ENCODE assay signal across 8 cellular contexts in genomic region chr20:21125849-21126840, GRCh38. TPM values are rescaled to one million over a fixed set of nuclear protein-coding genes. Genes with fewer than 3 reads are reported as not detected.
A peak's percentile ranks its signal among the peaks of the same experiment; 100 is the strongest.
DNase-seq lines count a peak whose midpoint lies in the region; ATAC-seq, FAIRE-seq and TF ChIP-seq lines count a peak whose summit lies in the region.

KIZ (plus strand) TSS chr20:21126082; CDS start chr20:21126116, 34 bp downstream.

- DNase-seq in NCI-H1092 (lab: John Stamatoyannopoulos, UW) (peak; percentile 93), glutamatergic neuron (peak; percentile 100), pancreas (peak; percentile 96 to 100 (median 98)), tibial artery (peak; percentile 94 to 97)

- peaks cover 8% of the 10 kb centered on the region for H3K36me3 Mint-ChIP-seq in activated naive CD8-positive, alpha-beta T cell
- peaks cover 3% of the 10 kb centered on the region for H3K36me3 Mint-ChIP-seq in glutamatergic neuron (ENCODE audit: unreplicated experiment)

- H3K4me1 ChIP-seq in pancreas, result peaks cover 0 to 10% (median 7%) of the 10 kb centered on the region in 3 donors
- H3K4me1 ChIP-seq in tibial artery, result peaks cover 0 to 18% (median 7%) of the 10 kb centered on the region in 4 donors

- TF ChIP-seq POLR2A in GM10847 (IDR thresholded peaks at IDR 0.05; ENCODE audit: extremely low read depth, insufficient read length), result peak; percentile 83

- ATAC-seq in HG02610 (IDR thresholded peaks at IDR 0.05; ENCODE audit: unreplicated experiment), result peak; percentile 99
- peak; percentile 99 for ATAC-seq in SK-N-SH treated with all-trans-retinoic acid at 6 μM for 48 hours
- peak; percentile 97 to 99 (median 98) for ATAC-seq in pancreas

- H3K4me3 ChIP-seq in pancreas (peak within 1 kb of the TSS; percentile 91 to 98 (median 95)), tibial artery (peak within 1 kb of the TSS; percentile 83 to 89)

- H3K9me3 ChIP-seq in pancreas (no peaks in the 10 kb centered on the region), tibial artery (no peaks in the 10 kb centered on the region)

- H3K27me3 Mint-ChIP-seq in activated naive CD8-positive, alpha-beta T cell, result peaks cover 1% of the 10 kb centered on the region
- peaks cover 2% of the 10 kb centered on the region for H3K27me3 Mint-ChIP-seq in glutamatergic neuron (ENCODE audit: unreplicated experiment)

- H3K27me3 ChIP-seq in pancreas (no peaks in the 10 kb centered on the region), tibial artery (no peaks in the 10 kb centered on the region)

- peaks cover 17% of the 10 kb centered on the region for H3K4me1 Mint-ChIP-seq in activated naive CD8-positive, alpha-beta T cell (ENCODE audit: low read depth)
- peaks cover 9% of the 10 kb centered on the region for H3K4me1 Mint-ChIP-seq in glutamatergic neuron (ENCODE audit: low read depth, unreplicated experiment)

- H3K27ac ChIP-seq in pancreas (peak within 1 kb of the TSS; percentile 42 to 77 (median 65)), tibial artery (peak within 1 kb of the TSS; percentile 86 to 89)

- intact Hi-C loops in pancreas (cut with DNase I) (no loop called here), tibial artery (cut with DNase I; ENCODE audit: low total_unique reads) (loop anchor here (5.0 to 10.0 kb wide), 3 partner anchors 56 to 411 kb away; partner anchors contain the start of genes RALGAPA2 and XRN2)

- H3K36me3 ChIP-seq in pancreas (no peaks in the 10 kb centered on the region), tibial artery (peaks cover 0 to 5% (median 0%) of the 10 kb centered on the region in 3 donors)

- WGBS in pancreas, 2 donors, result 0 to 1% methylated on average over 47 to 73 of the region's 73 CpGs

- TF ChIP-seq CTCF in glutamatergic neuron (IDR thresholded peaks at IDR 0.05; ENCODE audit: partially characterized antibody, unreplicated experiment), result peak; percentile 52
- peak in 3 of 4 donors; percentile 19 to 41 (median 27) for TF ChIP-seq CTCF in pancreas (IDR thresholded peaks at IDR 0.05)
- peak; percentile 50 to 52 for TF ChIP-seq CTCF in tibial artery (IDR thresholded peaks at IDR 0.05)

- no peak for FAIRE-seq in pancreas (lab: Jason Lieb, UNC)

- H3K27ac Mint-ChIP-seq in activated naive CD8-positive, alpha-beta T cell, result peak within 1 kb of the TSS; percentile 66
- H3K27ac Mint-ChIP-seq in glutamatergic neuron (ENCODE audit: unreplicated experiment), result peak within 1 kb of the TSS; percentile 69

- peak within 1 kb of the TSS; percentile 89 for H3K4me3 Mint-ChIP-seq in activated naive CD8-positive, alpha-beta T cell
- H3K4me3 Mint-ChIP-seq in glutamatergic neuron (ENCODE audit: unreplicated experiment), result peak within 1 kb of the TSS; percentile 95

- H3K9me3 Mint-ChIP-seq in activated naive CD8-positive, alpha-beta T cell (ENCODE audit: low read depth), result no peaks in the 10 kb centered on the region
- peaks cover 2% of the 10 kb centered on the region for H3K9me3 Mint-ChIP-seq in glutamatergic neuron (ENCODE audit: unreplicated experiment)

TF ChIP-seq in SK-N-SH treated with all-trans-retinoic acid at 6 μM for 48 hours, 23 proteins besides CTCF, POLR2A, EP300 and RAD21:
- TF ChIP-seq PPARA (CRISPR knock-in tag; IDR thresholded peaks at IDR 0.05; ENCODE audit: borderline replicate concordance) (no peak), RARB (CRISPR knock-in tag; IDR thresholded peaks at IDR 0.05) (no peak), OSR1 (CRISPR knock-in tag; IDR thresholded peaks at IDR 0.05) (no peak), ZFP30 (CRISPR knock-in tag; IDR thresholded peaks at IDR 0.05) (no peak), ZFP3 (CRISPR knock-in tag; IDR thresholded peaks at IDR 0.05) (no peak), CREB5 (CRISPR knock-in tag; IDR thresholded peaks at IDR 0.05; ENCODE audit: low read depth) (no peak)

RNA-seq across cellular contexts. Expression of gene KIZ, which starts in this region (rescaled TPM):
- total RNA-seq in glutamatergic neuron (ENCODE audit: unreplicated experiment), result 17.7 TPM
- total RNA-seq in pancreas, result 10 to 100 TPM in 5 of 6 donors, 1 to 10 TPM in 1; 8.5 to 28.7 (median 22.8) TPM
- polyA plus RNA-seq in pancreas, result 10 to 100 TPM; 16.1 to 16.8 TPM

Comparison
In these comparisons a context has a peak if more than half of its experiments do, and no peak if none do; other contexts are left out.
1. Peak in every context shown above with its lines: DNase-seq, ATAC-seq, H3K4me3 ChIP-seq and H3K27ac ChIP-seq.